In genomic region chr14:23301288-23301968, GRCh38 we compare ENCODE assay signal across 8 cellular contexts. TPM values are rescaled to one million over a fixed set of nuclear protein-coding genes. Genes with fewer than 3 reads are reported as not detected.
A peak's percentile ranks its signal among the peaks of the same experiment; 100 is the strongest.
DNase-seq lines count a peak whose midpoint lies in the region; ATAC-seq, FAIRE-seq and TF ChIP-seq lines count a peak whose summit lies in the region.

No MANE protein-coding gene starts in this region.

- POLR2A ChIA-PET in activated B cell treated with CpG ODN at 0.5 μM for 24 hours (lab: Charles Lee) = interaction anchor here (0.6 to 14.2 kb wide), 19 partner anchors 11 to 1129 kb away, joined by 3 to 339 read pairs (median 5); partner anchors contain the start of genes ACIN1, C14orf119, CBLN3 and HAUS4

- intact Hi-C loops in activated B cell treated with CpG ODN at 0.5 μM for 24 hours (cut with micrococcal nuclease) = loop anchor here (1.0 to 10.0 kb wide), 16 partner anchors 8 to 1994 kb away; partner anchors contain the start of genes ACIN1, C14orf119, CHMP4A and HOMEZ

- in situ Hi-C loops in GM18951 (cut with MboI; ENCODE audit: low sequenced_read_pairs, unreplicated experiment) = no loop called here

- no peaks in the 10 kb centered on the region for H4K20me1 ChIP-seq in keratinocyte (ENCODE audit: control insufficient read depth, extremely low read depth, insufficient read depth, low read length)

- no peaks in the 10 kb centered on the region for H3K36me3 ChIP-seq in keratinocyte (ENCODE audit: control insufficient read depth in 2 of 2, extremely low read depth in 1 of 2, insufficient read depth in 2 of 2, low read length in 2 of 2)

- peak overlapping the region; percentile 90 for H3K27ac Mint-ChIP-seq in activated B cell treated with CpG ODN at 0.5 μM for 24 hours

- H3K4me1 ChIP-seq in keratinocyte (ENCODE audit: control insufficient read depth, extremely low read depth, insufficient read depth, low read length) = peaks cover 39% of the 10 kb centered on the region

- peak overlapping the region; percentile 95 for H2AFZ ChIP-seq in keratinocyte (ENCODE audit: control insufficient read depth, low read length)

- peak; percentile 97 for DNase-seq in AG09319 (ENCODE audit: extremely low read depth, low read depth)
- peak; percentile 99 for DNase-seq in NCI-H2227 (lab: John Stamatoyannopoulos, UW; ENCODE audit: unreplicated experiment)
- DNase-seq in activated B cell treated with CpG ODN at 0.5 μM for 24 hours = peak; percentile 99
- DNase-seq in caudate nucleus (lab: John Stamatoyannopoulos, UW) = peak; percentile 49 to 100 (median 97)
- DNase-seq in keratinocyte (ENCODE audit: low read depth, low spot score) = no peak
- peak; percentile 95 to 98 (median 96) for DNase-seq in stimulated activated CD4-positive, alpha-beta T cell treated with anti-CD3 and anti-CD28 coated beads, Interleukin-12 subunit alpha, Interleukin-12 subunit beta, amount 100 ng/mL, for 48 hours (ENCODE audit: low read depth in 2 of 3, low spot score in 1 of 3)

- CTCF ChIA-PET in activated B cell treated with CpG ODN at 0.5 μM for 24 hours (lab: Charles Lee) = interaction anchor here (0.5 to 3.6 kb wide), 7 partner anchors 9 to 207 kb away, joined by 3 to 38 read pairs (median 3); partner anchors contain the start of genes ACIN1, C14orf119, HOMEZ and PABPN1

- H3K79me2 ChIP-seq in keratinocyte (ENCODE audit: control insufficient read depth, insufficient read depth, low read length) = no peaks in the 10 kb centered on the region

- peak overlapping the region; percentile 93 for H3K4me2 ChIP-seq in keratinocyte (ENCODE audit: control insufficient read depth, extremely low read depth, insufficient read depth, low read depth, low read length)

- no peaks in the 10 kb centered on the region for H3K9me3 ChIP-seq in keratinocyte (ENCODE audit: control insufficient read depth, low read depth, low read length)

- no peaks in the 10 kb centered on the region for H3K9me3 Mint-ChIP-seq in activated B cell treated with CpG ODN at 0.5 μM for 24 hours

- peak; percentile 56 for TF ChIP-seq POLR2A in GM18951 (IDR thresholded peaks at IDR 0.05; ENCODE audit: extremely low read depth, insufficient read depth, insufficient read length)

- ATAC-seq in HG03175 (IDR thresholded peaks at IDR 0.05; ENCODE audit: unreplicated experiment) (peak; percentile 83), activated B cell treated with CpG ODN at 0.5 μM for 24 hours (ENCODE audit: low read depth) (peak; percentile 78)

- H3K4me3 Mint-ChIP-seq in activated B cell treated with CpG ODN at 0.5 μM for 24 hours = peak overlapping the region; percentile 99

- peak overlapping the region; percentile 49 to 94 (median 77) for H3K4me3 ChIP-seq in keratinocyte (ENCODE audit: control insufficient read depth in 2 of 3, extremely low read depth in 1 of 3, insufficient read depth in 2 of 3, low read depth in 1 of 3, low read length in 3 of 3)

- TF ChIP-seq CTCF in AG09319 (IDR thresholded peaks at IDR 0.05; ENCODE audit: low read depth, low read length) (peak; percentile 60), activated B cell treated with CpG ODN at 0.5 μM for 24 hours (IDR thresholded peaks at IDR 0.05) (no peak), keratinocyte (optimal IDR thresholded peaks at IDR 0.05 in 1 of 3, IDR thresholded peaks at IDR 0.05 in 1 of 3, conservative IDR thresholded peaks at IDR 0.05 in 1 of 3; ENCODE audit: extremely low read depth in 1 of 3, insufficient read depth in 2 of 3, low read length in 3 of 3) (peak; percentile 52 to 85 (median 69))

- H3K4me1 Mint-ChIP-seq in activated B cell treated with CpG ODN at 0.5 μM for 24 hours = peaks cover 37% of the 10 kb centered on the region

- peaks cover 23% of the 10 kb centered on the region for H3K36me3 Mint-ChIP-seq in activated B cell treated with CpG ODN at 0.5 μM for 24 hours (ENCODE audit: low read depth)

- no peaks in the 10 kb centered on the region for H3K27me3 ChIP-seq in keratinocyte (ENCODE audit: control insufficient read depth, extremely low read depth, insufficient read depth, low read length)

- peak overlapping the region; percentile 89 for H3K9ac ChIP-seq in keratinocyte (ENCODE audit: control insufficient read depth, extremely low read depth, insufficient read depth, low read length)

- dilution Hi-C loops in keratinocyte (cut with MboI; ENCODE audit: extremely low pct_ligation_motif_present, low sequenced_read_pairs) = no loop called here

- peak overlapping the region; percentile 99 for H3K27ac ChIP-seq in caudate nucleus (ENCODE audit: low read depth, low read length)
- peak overlapping the region; percentile 91 for H3K27ac ChIP-seq in keratinocyte (ENCODE audit: control insufficient read depth, insufficient read depth, low read length)

- no peaks in the 10 kb centered on the region for H3K27me3 Mint-ChIP-seq in activated B cell treated with CpG ODN at 0.5 μM for 24 hours

- H3K9me1 ChIP-seq in keratinocyte (ENCODE audit: control insufficient read depth, extremely low read depth, insufficient read depth, low read length) = no peaks in the 10 kb centered on the region

- FAIRE-seq in keratinocyte (lab: Jason Lieb, UNC) = no peak

RNA-seq across cellular contexts. Expression of gene PPP1R3E, which starts 1.2 kb away (rescaled TPM):
- 23.4 and 28.9 TPM in 2 replicates for total RNA-seq in activated B cell treated with CpG ODN at 0.5 μM for 24 hours
- polyA plus RNA-seq in keratinocyte = 1.6 to 2.5 TPM (median 1.9 TPM) in 3 replicates
- 0.97 TPM for polyA plus RNA-seq in keratinocyte (2011; ENCODE audit: low read depth)
- 0.55 and 0.56 TPM in 2 replicates for polyA plus RNA-seq in keratinocyte (2011; cell fraction: cytosol; rRNA removed)
- polyA plus RNA-seq in keratinocyte (2011; cell fraction: nucleus; rRNA removed) = 8.6 and 11.6 TPM in 2 replicates
- polyA plus RNA-seq in keratinocyte (2012; ENCODE audit: low replicate concordance) = 0.95 and 5.5 TPM in 2 replicates
- polyA minus RNA-seq in keratinocyte = 0.95 to 1.4 TPM (median 0.96 TPM) in 3 replicates
- 4.8 TPM for polyA minus RNA-seq in keratinocyte (2011; cell fraction: cytosol; rRNA and poly(A)+ RNA removed)
- polyA minus RNA-seq in keratinocyte (2011; cell fraction: nucleus; rRNA and poly(A)+ RNA removed) = 0.53 and 1.4 TPM in 2 replicates

RNA-seq across cellular contexts. Expression of gene BCL2L2, which starts 5.2 kb away (rescaled TPM):
- 10.4 and 11.8 TPM in 2 replicates for total RNA-seq in activated B cell treated with CpG ODN at 0.5 μM for 24 hours
- polyA plus RNA-seq in keratinocyte = 24.0 to 45.7 TPM (median 33.9 TPM) in 3 replicates
- polyA plus RNA-seq in keratinocyte (2011; ENCODE audit: low read depth) = 9.2 TPM
- polyA plus RNA-seq in keratinocyte (2011; cell fraction: cytosol; rRNA removed) = 32.4 and 34.0 TPM in 2 replicates
- polyA plus RNA-seq in keratinocyte (2011; cell fraction: nucleus; rRNA removed) = 76.1 and 82.5 TPM in 2 replicates
- polyA plus RNA-seq in keratinocyte (2012; ENCODE audit: low replicate concordance) = 34.2 and 35.4 TPM in 2 replicates
- 16.9 to 23.8 TPM (median 19.7 TPM) in 3 replicates for polyA minus RNA-seq in keratinocyte
- polyA minus RNA-seq in keratinocyte (2011; cell fraction: cytosol; rRNA and poly(A)+ RNA removed) = 10.7 TPM
- 20.2 and 30.0 TPM in 2 replicates for polyA minus RNA-seq in keratinocyte (2011; cell fraction: nucleus; rRNA and poly(A)+ RNA removed)

RNA-seq across cellular contexts. Expression of gene HOMEZ, which starts 15.5 kb away (rescaled TPM):
- 10.8 and 11.5 TPM in 2 replicates for total RNA-seq in activated B cell treated with CpG ODN at 0.5 μM for 24 hours
- polyA plus RNA-seq in keratinocyte = 31.9 to 39.1 TPM (median 34.1 TPM) in 3 replicates
- 3.4 TPM for polyA plus RNA-seq in keratinocyte (2011; ENCODE audit: low read depth)
- 38.0 and 42.0 TPM in 2 replicates for polyA plus RNA-seq in keratinocyte (2011; cell fraction: cytosol; rRNA removed)
- polyA plus RNA-seq in keratinocyte (2011; cell fraction: nucleus; rRNA removed) = 51.0 and 59.6 TPM in 2 replicates
- 8.5 and 18.4 TPM in 2 replicates for polyA plus RNA-seq in keratinocyte (2012; ENCODE audit: low replicate concordance)
- polyA minus RNA-seq in keratinocyte = 49.8 to 80.6 TPM (median 62.1 TPM) in 3 replicates
- 33.6 TPM for polyA minus RNA-seq in keratinocyte (2011; cell fraction: cytosol; rRNA and poly(A)+ RNA removed)
- 16.6 and 25.3 TPM in 2 replicates for polyA minus RNA-seq in keratinocyte (2011; cell fraction: nucleus; rRNA and poly(A)+ RNA removed)

RNA-seq across cellular contexts. Expression of gene PABPN1, which starts 19.8 kb away (rescaled TPM):
- 259 and 264 TPM in 2 replicates for total RNA-seq in activated B cell treated with CpG ODN at 0.5 μM for 24 hours
- polyA plus RNA-seq in keratinocyte = 168 to 185 TPM (median 173 TPM) in 3 replicates
- 167 TPM for polyA plus RNA-seq in keratinocyte (2011; ENCODE audit: low read depth)
- 93.9 and 125 TPM in 2 replicates for polyA plus RNA-seq in keratinocyte (2011; cell fraction: cytosol; rRNA removed)
- polyA plus RNA-seq in keratinocyte (2011; cell fraction: nucleus; rRNA removed) = 386 and 417 TPM in 2 replicates
- 94.2 and 106 TPM in 2 replicates for polyA plus RNA-seq in keratinocyte (2012; ENCODE audit: low replicate concordance)
- polyA minus RNA-seq in keratinocyte = 45.9 to 65.9 TPM (median 55.4 TPM) in 3 replicates
- 53.5 TPM for polyA minus RNA-seq in keratinocyte (2011; cell fraction: cytosol; rRNA and poly(A)+ RNA removed)
- 32.5 and 62.2 TPM in 2 replicates for polyA minus RNA-seq in keratinocyte (2011; cell fraction: nucleus; rRNA and poly(A)+ RNA removed)

RNA-seq across cellular contexts. Expression of gene SLC22A17, which starts 51.3 kb away (rescaled TPM):
- total RNA-seq in activated B cell treated with CpG ODN at 0.5 μM for 24 hours = 0.20 TPM in 1 of 2 replicates, not detected in the other
- 0.76 to 2.1 TPM (median 1.2 TPM) in 3 replicates for polyA plus RNA-seq in keratinocyte
- 0.69 TPM for polyA plus RNA-seq in keratinocyte (2011; ENCODE audit: low read depth)
- polyA plus RNA-seq in keratinocyte (2011; cell fraction: cytosol; rRNA removed) = 0.34 and 0.60 TPM in 2 replicates
- polyA plus RNA-seq in keratinocyte (2011; cell fraction: nucleus; rRNA removed) = 2.7 and 3.6 TPM in 2 replicates
- polyA plus RNA-seq in keratinocyte (2012; ENCODE audit: low replicate concordance) = 1.7 and 2.8 TPM in 2 replicates
- 0.99 to 1.4 TPM (median 1.2 TPM) in 3 replicates for polyA minus RNA-seq in keratinocyte
- 0.96 TPM for polyA minus RNA-seq in keratinocyte (2011; cell fraction: cytosol; rRNA and poly(A)+ RNA removed)
- 2.5 and 3.3 TPM in 2 replicates for polyA minus RNA-seq in keratinocyte (2011; cell fraction: nucleus; rRNA and poly(A)+ RNA removed)
